ENCODE assay signal across 20 cellular contexts in the genomic region with DNA sequence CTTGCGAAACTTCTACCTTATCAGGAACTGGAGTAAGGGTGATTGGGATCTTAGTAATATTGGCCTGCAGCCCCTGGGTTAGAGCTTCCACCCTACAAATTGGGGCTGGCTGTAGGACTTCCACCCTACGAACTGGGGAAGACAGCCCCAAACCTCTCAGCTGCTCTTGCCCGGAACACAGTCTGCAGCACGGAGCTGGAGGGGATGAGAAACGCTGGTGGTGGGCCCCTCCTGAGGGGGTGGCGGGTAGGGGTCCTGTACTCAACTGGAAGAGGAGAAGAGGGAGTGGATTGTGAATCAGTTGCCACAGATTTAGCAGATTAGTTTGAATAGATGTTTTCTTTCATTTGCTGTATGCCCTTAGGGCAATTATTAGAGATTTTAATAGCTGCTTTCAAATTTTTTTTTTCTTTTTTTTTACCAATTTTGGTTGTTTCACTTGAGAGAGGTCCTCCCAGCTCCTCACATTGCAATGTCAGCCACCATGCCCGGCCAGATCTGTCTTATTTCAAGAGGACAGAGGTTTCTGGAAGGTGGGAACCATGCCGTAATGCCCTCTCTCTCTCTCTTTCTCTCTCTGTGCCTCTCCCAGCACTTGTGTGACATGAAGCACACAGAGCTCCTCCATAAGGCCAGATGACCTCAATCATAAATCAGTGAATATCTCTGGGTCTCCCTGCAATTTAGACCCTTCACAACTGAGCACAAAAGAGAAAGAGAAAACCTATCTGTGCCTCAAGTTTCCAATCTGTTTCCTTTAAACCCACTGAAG.
"Had no signal": no experiment of that assay in that cellular context is flagged by ENCODE, and none has a peak within 500 bp of the region (broad histone marks: within the 10 kb centered on the region; RNA-seq: fewer than 3 reads in every experiment).

No MANE protein-coding gene starts in this region.

- H3K36me3 Mint-ChIP-seq: naive thymus-derived CD8-positive, alpha-beta T cell; stimulated activated effector memory CD8-positive, alpha-beta T cell treated with anti-CD3 and anti-CD28 coated beads, Interleukin-12 subunit alpha, Interleukin-12 subunit beta, amount 100 ng/mL, for 72 hours had no signal

- H3K9me3 Mint-ChIP-seq: activated T-helper 1 cell treated with anti-CD3 and anti-CD28 coated beads, Interleukin-12 subunit alpha, Interleukin-12 subunit beta, Interleukin-2, Interleukin-4 antibody, amounts not matched to agents 30 ng/mL and 10 ng/mL and 1 ng/mL, durations not matched to agents 14 hours and 24 hours and 36 hours; stimulated activated effector memory CD8-positive, alpha-beta T cell treated with anti-CD3 and anti-CD28 coated beads, Interleukin-12 subunit alpha, Interleukin-12 subunit beta, amount 100 ng/mL, for 72 hours; T-helper 2 cell treated with Interferon-gamma antibody and Interleukin-4, amounts not matched to agents 5 μg/mL and 100 μg/mL, for 36 hours had no signal

- H3K9me3 ChIP-seq: gastrocnemius medialis, neutrophil, thyroid gland had no signal

- H3K27ac ChIP-seq: epithelial cell of prostate, gastrocnemius medialis, heart right ventricle, neutrophil, thyroid gland had no signal

- H3K4me1 ChIP-seq: gastrocnemius medialis, heart right ventricle had no signal

- DNase-seq: activated B cell treated with CpG ODN at 0.5 μM for 24 hours; activated CD4-positive, alpha-beta T cell treated with anti-CD3 and anti-CD28 coated beads for 48 hours; activated CD8-positive, alpha-beta memory T cell treated with anti-CD3 and anti-CD28 coated beads, Interleukin-2, amount 50 U/mL, for 48 hours; activated CD8-positive, alpha-beta T cell treated with anti-CD3 and anti-CD28 coated beads for 36 hours; activated naive CD4-positive, alpha-beta T cell treated with Interleukin-2 at 50 U/mL for 16 hours; activated naive CD8-positive, alpha-beta T cell treated with anti-CD3 and anti-CD28 coated beads, Interleukin-2, amount 50 U/mL, for 24 hours; aorta; cerebellar nuclear complex; dermis blood vessel endothelial cell; gastrocnemius medialis; heart right ventricle; left cardiac atrium; mammary epithelial cell; naive thymus-derived CD8-positive, alpha-beta T cell; thyroid gland had no signal

- H3K4me3 Mint-ChIP-seq: activated B cell treated with CpG ODN at 0.5 μM for 24 hours; activated CD8-positive, alpha-beta T cell treated with anti-CD3 and anti-CD28 coated beads for 36 hours; activated naive CD8-positive, alpha-beta T cell treated with anti-CD3 and anti-CD28 coated beads, Interleukin-2, amount 50 U/mL, for 24 hours; activated T-helper 1 cell treated with anti-CD3 and anti-CD28 coated beads, Interleukin-12 subunit alpha, Interleukin-12 subunit beta, Interleukin-2, Interleukin-4 antibody, amounts not matched to agents 30 ng/mL and 10 ng/mL and 1 ng/mL, durations not matched to agents 14 hours and 24 hours and 36 hours; naive thymus-derived CD8-positive, alpha-beta T cell; stimulated activated effector memory CD8-positive, alpha-beta T cell treated with anti-CD3 and anti-CD28 coated beads, Interleukin-12 subunit alpha, Interleukin-12 subunit beta, amount 100 ng/mL, for 72 hours; T-helper 2 cell treated with Interferon-gamma antibody and Interleukin-4, amounts not matched to agents 5 μg/mL and 100 μg/mL, for 36 hours had no signal

- H3K27ac Mint-ChIP-seq: activated B cell treated with CpG ODN at 0.5 μM for 24 hours; activated CD8-positive, alpha-beta T cell treated with anti-CD3 and anti-CD28 coated beads for 36 hours; activated naive CD8-positive, alpha-beta T cell treated with anti-CD3 and anti-CD28 coated beads, Interleukin-2, amount 50 U/mL, for 24 hours; activated T-helper 1 cell treated with anti-CD3 and anti-CD28 coated beads, Interleukin-12 subunit alpha, Interleukin-12 subunit beta, Interleukin-2, Interleukin-4 antibody, amounts not matched to agents 30 ng/mL and 10 ng/mL and 1 ng/mL, durations not matched to agents 14 hours and 24 hours and 36 hours; stimulated activated effector memory CD8-positive, alpha-beta T cell treated with anti-CD3 and anti-CD28 coated beads, Interleukin-12 subunit alpha, Interleukin-12 subunit beta, amount 100 ng/mL, for 72 hours; T-helper 2 cell treated with Interferon-gamma antibody and Interleukin-4, amounts not matched to agents 5 μg/mL and 100 μg/mL, for 36 hours had no signal

- H3K4me1 Mint-ChIP-seq: activated B cell treated with CpG ODN at 0.5 μM for 24 hours; activated naive CD8-positive, alpha-beta T cell treated with anti-CD3 and anti-CD28 coated beads, Interleukin-2, amount 50 U/mL, for 24 hours; naive thymus-derived CD8-positive, alpha-beta T cell; stimulated activated effector memory CD8-positive, alpha-beta T cell treated with anti-CD3 and anti-CD28 coated beads, Interleukin-12 subunit alpha, Interleukin-12 subunit beta, amount 100 ng/mL, for 72 hours had no signal

- ATAC-seq: activated CD8-positive, alpha-beta T cell treated with anti-CD3 and anti-CD28 coated beads for 36 hours; activated naive CD8-positive, alpha-beta T cell treated with anti-CD3 and anti-CD28 coated beads, Interleukin-2, amount 50 U/mL, for 24 hours; gastrocnemius medialis; heart right ventricle; left cardiac atrium; naive thymus-derived CD8-positive, alpha-beta T cell; stimulated activated effector memory CD8-positive, alpha-beta T cell treated with anti-CD3 and anti-CD28 coated beads, Interleukin-12 subunit alpha, Interleukin-12 subunit beta, amount 100 ng/mL, for 72 hours had no signal

- H3K4me3 ChIP-seq: gastrocnemius medialis, heart right ventricle, thyroid gland had no signal

- H3K36me3 ChIP-seq: gastrocnemius medialis, heart right ventricle, neutrophil, thyroid gland had no signal

- H3K27me3 ChIP-seq: gastrocnemius medialis, neutrophil, thyroid gland had no signal
